ENCODE assay signal across 8 cellular contexts in the genomic region with DNA sequence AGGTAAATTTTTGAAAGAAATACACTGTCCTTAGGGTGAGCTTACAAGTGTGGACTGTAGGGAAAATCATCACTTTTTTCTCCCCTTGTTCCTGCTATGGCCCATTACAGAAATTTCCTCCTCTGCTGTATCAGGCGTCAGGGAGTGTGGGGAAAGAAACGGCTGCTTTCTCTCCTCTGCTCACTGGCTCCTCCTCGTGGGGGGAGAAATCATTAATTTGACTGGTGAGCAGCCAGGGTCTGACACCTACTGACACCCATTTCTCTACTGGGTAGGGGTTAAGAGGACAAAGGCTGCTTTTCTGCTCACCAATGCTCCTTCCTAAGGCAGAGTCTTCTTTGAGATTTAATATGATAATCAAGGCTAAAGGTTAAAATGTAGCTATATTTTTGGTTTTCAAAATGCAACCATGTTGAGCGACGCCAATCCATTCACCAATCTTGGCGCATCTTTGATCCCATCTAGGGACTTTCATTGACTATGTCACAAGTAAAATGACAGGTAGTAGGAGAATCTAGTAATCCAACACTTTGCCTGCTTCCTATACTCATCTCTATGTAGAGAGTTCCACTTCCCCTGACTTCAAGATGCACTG. TPM values are rescaled to one million over a fixed set of nuclear protein-coding genes. Genes with fewer than 3 reads are reported as not detected.
DNase-seq lines count a peak whose midpoint lies in the region; ATAC-seq and TF ChIP-seq lines count a peak whose summit lies in the region.

No MANE protein-coding gene starts in this region.

- H3K27me3 Mint-ChIP-seq in CD4-positive, CD25-positive, alpha-beta regulatory T cell = no peaks in the 10 kb centered on the region

- DNase-seq in CD4-positive, CD25-positive, alpha-beta regulatory T cell = peak; percentile 34 to 54 (median 45)
- peak; percentile 41 for DNase-seq in NCI-H69 (lab: John Stamatoyannopoulos, UW)
- DNase-seq in activated T-cell treated with anti-CD3 and anti-CD28 coated beads for 24 hours (ENCODE audit: low read depth) = peak; percentile 37
- peak; percentile 23 to 42 for DNase-seq in fibroblast of lung (ENCODE audit: low read depth in 2 of 2)
- no peak for DNase-seq in vagina (ENCODE audit: extremely low spot score in 2 of 2)
- DNase-seq in SW480 (ENCODE audit: low spot score) = no peak

- H3K4me1 Mint-ChIP-seq in CD4-positive, CD25-positive, alpha-beta regulatory T cell = peaks cover 15 to 32% (median 24%) of the 10 kb centered on the region in 4 donors

- H3K36me3 Mint-ChIP-seq in CD4-positive, CD25-positive, alpha-beta regulatory T cell = peaks cover 10% of the 10 kb centered on the region

- H3K27ac Mint-ChIP-seq in CD4-positive, CD25-positive, alpha-beta regulatory T cell = peak overlapping the region in 2 of 3 donors; percentile 29 to 62

- H3K4me3 Mint-ChIP-seq in CD4-positive, CD25-positive, alpha-beta regulatory T cell = no peak overlapping the region

- H3K27ac ChIP-seq in CD4-positive, CD25-positive, alpha-beta regulatory T cell (ENCODE audit: insufficient read depth, low read length, poor library complexity, severe bottlenecking) = no peak overlapping the region
- H3K27ac ChIP-seq in fibroblast of lung (ENCODE audit: insufficient read depth, low read length) = no peak overlapping the region
- H3K27ac ChIP-seq in neutrophil = no peak overlapping the region
- no peak overlapping the region for H3K27ac ChIP-seq in vagina

- H4K20me1 ChIP-seq in fibroblast of lung (ENCODE audit: control insufficient read depth, extremely low read depth, insufficient read depth, low read length) = no peaks in the 10 kb centered on the region

- no peak overlapping the region for H3K4me2 ChIP-seq in fibroblast of lung (ENCODE audit: extremely low read depth, insufficient read depth, low read length)

- no peaks in the 10 kb centered on the region for H3K79me2 ChIP-seq in fibroblast of lung (ENCODE audit: control insufficient read depth, insufficient read depth, low read length)

- H3K9me3 Mint-ChIP-seq in CD4-positive, CD25-positive, alpha-beta regulatory T cell = no peaks in the 10 kb centered on the region

- no peaks in the 10 kb centered on the region for H3K4me1 ChIP-seq in CD4-positive, CD25-positive, alpha-beta regulatory T cell (ENCODE audit: control insufficient read depth, insufficient read depth, low read length, poor library complexity, severe bottlenecking)
- H3K4me1 ChIP-seq in fibroblast of lung (ENCODE audit: control insufficient read depth, extremely low read depth, insufficient read depth, low read length) (peaks cover 9% of the 10 kb centered on the region), neutrophil (ENCODE audit: control insufficient read depth in 1 of 2, insufficient read depth in 1 of 2, low read depth in 1 of 2, low read length in 1 of 2) (peaks cover 6 to 10% of the 10 kb centered on the region in 2 experiments), vagina (peaks cover 15% of the 10 kb centered on the region)

- peak in 1 of 2 donors; percentile 61 for ATAC-seq in CD4-positive, CD25-positive, alpha-beta regulatory T cell (ENCODE audit: low read depth in 2 of 2)
- peak; percentile 74 for ATAC-seq in GM21360 (IDR thresholded peaks at IDR 0.05; ENCODE audit: unreplicated experiment)

- intact Hi-C loops in vagina (cut with DNase I) = no loop called here

- H2AFZ ChIP-seq in fibroblast of lung (ENCODE audit: low read length) = no peak overlapping the region

- no peak overlapping the region for H3K9ac ChIP-seq in fibroblast of lung (ENCODE audit: insufficient read depth, low read length)

- no peak for TF ChIP-seq POLR2A in vagina (IDR thresholded peaks at IDR 0.05)

- peak; percentile 40 to 73 for TF ChIP-seq CTCF in fibroblast of lung (conservative IDR thresholded peaks at IDR 0.05 in 1 of 2, IDR thresholded peaks at IDR 0.05 in 1 of 2; ENCODE audit: low read depth in 1 of 2, low read length in 2 of 2)
- TF ChIP-seq CTCF in neutrophil (IDR thresholded peaks at IDR 0.05) = peak; percentile 58
- TF ChIP-seq CTCF in vagina (IDR thresholded peaks at IDR 0.05) = peak in 2 of 3 experiments; percentile 31 to 50

- H3K4me3 ChIP-seq in CD4-positive, CD25-positive, alpha-beta regulatory T cell (ENCODE audit: low read depth, low read length) = no peak overlapping the region
- no peak overlapping the region for H3K4me3 ChIP-seq in fibroblast of lung (replicated peaks in 1 of 4; ENCODE audit: control extremely low read depth in 1 of 4, insufficient read depth in 1 of 4, low read depth in 3 of 4, low read length in 4 of 4)
- H3K4me3 ChIP-seq in neutrophil (ENCODE audit: low read depth in 1 of 2, low read length in 1 of 2) = no peak overlapping the region
- no peak overlapping the region for H3K4me3 ChIP-seq in vagina

- H3K9me3 ChIP-seq in CD4-positive, CD25-positive, alpha-beta regulatory T cell (ENCODE audit: control insufficient read depth in 2 of 2, low read length in 2 of 2) = no peaks in the 10 kb centered on the region
- H3K9me3 ChIP-seq in fibroblast of lung (ENCODE audit: control insufficient read depth, insufficient read depth, low read depth, low read length) (no peaks in the 10 kb centered on the region), neutrophil (no peaks in the 10 kb centered on the region), vagina (no peaks in the 10 kb centered on the region)

- H3K27me3 ChIP-seq in CD4-positive, CD25-positive, alpha-beta regulatory T cell (ENCODE audit: control insufficient read depth, insufficient read depth, low read length) = no peaks in the 10 kb centered on the region
- no peaks in the 10 kb centered on the region for H3K27me3 ChIP-seq in fibroblast of lung (ENCODE audit: control insufficient read depth, insufficient read depth, low read length)
- no peaks in the 10 kb centered on the region for H3K27me3 ChIP-seq in neutrophil
- H3K27me3 ChIP-seq in vagina = no peaks in the 10 kb centered on the region

- peaks cover 45% of the 10 kb centered on the region for H3K36me3 ChIP-seq in CD4-positive, CD25-positive, alpha-beta regulatory T cell (ENCODE audit: control insufficient read depth, insufficient read depth, low read length)
- peaks cover 5% of the 10 kb centered on the region for H3K36me3 ChIP-seq in fibroblast of lung (ENCODE audit: control insufficient read depth, insufficient read depth, low read length)
- no peaks in the 10 kb centered on the region for H3K36me3 ChIP-seq in neutrophil
- peaks cover 0 to 19% of the 10 kb centered on the region in 2 donors for H3K36me3 ChIP-seq in vagina

RNA-seq across cellular contexts. Expression of gene SETD7, which starts 25.1 kb away (rescaled TPM):
- 50.8 TPM for total RNA-seq in CD4-positive, CD25-positive, alpha-beta regulatory T cell
- polyA plus RNA-seq in CD4-positive, CD25-positive, alpha-beta regulatory T cell = 10 to 100 TPM in 2 of 4 donors, 1 to 10 TPM in 2; 8.9 to 13.8 (median 10.1) TPM
- total RNA-seq in fibroblast of lung = 58.0 and 80.8 TPM in 2 replicates
- 26.0 and 37.5 TPM in 2 replicates for polyA plus RNA-seq in fibroblast of lung
- 31.2 and 52.2 TPM in 2 replicates for polyA plus RNA-seq in fibroblast of lung (2012)
- 51.0 and 63.7 TPM in 2 replicates for polyA minus RNA-seq in fibroblast of lung (ENCODE audit: low replicate concordance)
- 51.8 TPM for total RNA-seq in vagina

Comparison
In these comparisons a context has a peak if more than half of its experiments do, and no peak if none do; other contexts are left out.
1. DNase-seq: peak in CD4-positive, CD25-positive, alpha-beta regulatory T cell (3 of 3), NCI-H69 (single experiment), activated T-cell treated with anti-CD3 and anti-CD28 coated beads for 24 hours (single experiment) and fibroblast of lung (2 of 2); none in vagina (0 of 2) and SW480 (single experiment).
2. Peak in every context shown above with its lines, with median percentiles within 50 percentile points of each other: CTCF ChIP-seq.